2 cellular contexts compared by ENCODE assay signal in the genomic region with DNA sequence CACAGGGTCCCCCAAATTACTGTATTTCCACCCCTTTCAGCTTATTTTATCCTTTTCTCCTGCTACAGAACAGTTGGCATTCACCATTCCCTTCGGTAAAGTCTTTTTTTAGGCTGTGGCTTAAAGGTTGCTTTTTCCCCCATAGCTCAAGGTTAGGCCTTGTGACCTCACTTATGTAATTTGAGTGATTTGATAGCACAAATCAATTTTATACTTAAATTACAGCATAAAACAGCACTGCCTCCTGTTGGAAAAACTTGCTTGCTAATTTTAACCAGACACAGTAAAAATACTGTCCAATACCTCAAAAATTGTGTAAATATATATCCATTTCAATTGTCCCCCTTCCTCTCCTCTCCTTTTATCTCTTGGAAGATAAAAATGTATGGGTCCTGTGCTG.
A peak's percentile ranks its signal among the peaks of the same experiment; 100 is the strongest.
TF ChIP-seq lines count a peak whose summit lies in the region.

No MANE protein-coding gene starts in this region.

TF ChIP-seq in liver, 16 proteins besides CTCF, POLR2A, EP300 and RAD21:
- no peak for TF ChIP-seq RXRA (IDR thresholded peaks at IDR 0.05)
- peak; percentile 15 for TF ChIP-seq YY1 (IDR thresholded peaks at IDR 0.05)
- peak; percentile 45 to 48 for TF ChIP-seq HNF4A (conservative IDR thresholded peaks at IDR 0.05)
- no peak for TF ChIP-seq JUND (IDR thresholded peaks at IDR 0.05)
- peak; percentile 26 for TF ChIP-seq NR2F2 (IDR thresholded peaks at IDR 0.05)
- TF ChIP-seq EGR1 (IDR thresholded peaks at IDR 0.05; ENCODE audit: low read depth in 2 of 2) = no peak

TF ChIP-seq in HepG2, 621 proteins besides CTCF, POLR2A, EP300 and RAD21:
- TF ChIP-seq JDP2 (CRISPR knock-in tag; IDR thresholded peaks at IDR 0.05; ENCODE audit: borderline replicate concordance) = no peak
- no peak for TF ChIP-seq MNT (IDR thresholded peaks at IDR 0.05)
- no peak for TF ChIP-seq MATR3 (CRISPR knock-in tag; IDR thresholded peaks at IDR 0.05)
- no peak for TF ChIP-seq YY1 (IDR thresholded peaks at IDR 0.05; ENCODE audit: insufficient read depth, insufficient replicate concordance, low read depth, low read length)
- TF ChIP-seq ZNF512 (CRISPR knock-in tag; IDR thresholded peaks at IDR 0.05) = no peak
- TF ChIP-seq ZNF652 (CRISPR knock-in tag; IDR thresholded peaks at IDR 0.05; ENCODE audit: borderline replicate concordance, low read depth) = no peak
- TF ChIP-seq STAT6 (CRISPR knock-in tag; IDR thresholded peaks at IDR 0.05; ENCODE audit: borderline replicate concordance) = no peak
- TF ChIP-seq, protein P1, sequence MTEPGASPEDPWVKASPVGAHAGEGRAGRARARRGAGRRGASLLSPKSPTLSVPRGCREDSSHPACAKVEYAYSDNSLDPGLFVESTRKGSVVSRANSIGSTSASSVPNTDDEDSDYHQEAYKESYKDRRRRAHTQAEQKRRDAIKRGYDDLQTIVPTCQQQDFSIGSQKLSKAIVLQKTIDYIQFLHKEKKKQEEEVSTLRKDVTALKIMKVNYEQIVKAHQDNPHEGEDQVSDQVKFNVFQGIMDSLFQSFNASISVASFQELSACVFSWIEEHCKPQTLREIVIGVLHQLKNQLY (CRISPR knock-in tag; IDR thresholded peaks at IDR 0.05) = no peak
- TF ChIP-seq, protein P2, sequence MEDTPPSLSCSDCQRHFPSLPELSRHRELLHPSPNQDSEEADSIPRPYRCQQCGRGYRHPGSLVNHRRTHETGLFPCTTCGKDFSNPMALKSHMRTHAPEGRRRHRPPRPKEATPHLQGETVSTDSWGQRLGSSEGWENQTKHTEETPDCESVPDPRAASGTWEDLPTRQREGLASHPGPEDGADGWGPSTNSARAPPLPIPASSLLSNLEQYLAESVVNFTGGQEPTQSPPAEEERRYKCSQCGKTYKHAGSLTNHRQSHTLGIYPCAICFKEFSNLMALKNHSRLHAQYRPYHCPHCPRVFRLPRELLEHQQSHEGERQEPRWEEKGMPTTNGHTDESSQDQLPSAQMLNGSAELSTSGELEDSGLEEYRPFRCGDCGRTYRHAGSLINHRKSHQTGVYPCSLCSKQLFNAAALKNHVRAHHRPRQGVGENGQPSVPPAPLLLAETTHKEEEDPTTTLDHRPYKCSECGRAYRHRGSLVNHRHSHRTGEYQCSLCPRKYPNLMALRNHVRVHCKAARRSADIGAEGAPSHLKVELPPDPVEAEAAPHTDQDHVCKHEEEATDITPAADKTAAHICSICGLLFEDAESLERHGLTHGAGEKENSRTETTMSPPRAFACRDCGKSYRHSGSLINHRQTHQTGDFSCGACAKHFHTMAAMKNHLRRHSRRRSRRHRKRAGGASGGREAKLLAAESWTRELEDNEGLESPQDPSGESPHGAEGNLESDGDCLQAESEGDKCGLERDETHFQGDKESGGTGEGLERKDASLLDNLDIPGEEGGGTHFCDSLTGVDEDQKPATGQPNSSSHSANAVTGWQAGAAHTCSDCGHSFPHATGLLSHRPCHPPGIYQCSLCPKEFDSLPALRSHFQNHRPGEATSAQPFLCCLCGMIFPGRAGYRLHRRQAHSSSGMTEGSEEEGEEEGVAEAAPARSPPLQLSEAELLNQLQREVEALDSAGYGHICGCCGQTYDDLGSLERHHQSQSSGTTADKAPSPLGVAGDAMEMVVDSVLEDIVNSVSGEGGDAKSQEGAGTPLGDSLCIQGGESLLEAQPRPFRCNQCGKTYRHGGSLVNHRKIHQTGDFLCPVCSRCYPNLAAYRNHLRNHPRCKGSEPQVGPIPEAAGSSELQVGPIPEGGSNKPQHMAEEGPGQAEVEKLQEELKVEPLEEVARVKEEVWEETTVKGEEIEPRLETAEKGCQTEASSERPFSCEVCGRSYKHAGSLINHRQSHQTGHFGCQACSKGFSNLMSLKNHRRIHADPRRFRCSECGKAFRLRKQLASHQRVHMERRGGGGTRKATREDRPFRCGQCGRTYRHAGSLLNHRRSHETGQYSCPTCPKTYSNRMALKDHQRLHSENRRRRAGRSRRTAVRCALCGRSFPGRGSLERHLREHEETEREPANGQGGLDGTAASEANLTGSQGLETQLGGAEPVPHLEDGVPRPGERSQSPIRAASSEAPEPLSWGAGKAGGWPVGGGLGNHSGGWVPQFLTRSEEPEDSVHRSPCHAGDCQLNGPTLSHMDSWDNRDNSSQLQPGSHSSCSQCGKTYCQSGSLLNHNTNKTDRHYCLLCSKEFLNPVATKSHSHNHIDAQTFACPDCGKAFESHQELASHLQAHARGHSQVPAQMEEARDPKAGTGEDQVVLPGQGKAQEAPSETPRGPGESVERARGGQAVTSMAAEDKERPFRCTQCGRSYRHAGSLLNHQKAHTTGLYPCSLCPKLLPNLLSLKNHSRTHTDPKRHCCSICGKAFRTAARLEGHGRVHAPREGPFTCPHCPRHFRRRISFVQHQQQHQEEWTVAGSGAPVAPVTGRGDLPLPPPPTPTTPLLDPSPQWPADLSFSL (CRISPR knock-in tag; IDR thresholded peaks at IDR 0.05) = no peak
- TF ChIP-seq, protein P3, sequence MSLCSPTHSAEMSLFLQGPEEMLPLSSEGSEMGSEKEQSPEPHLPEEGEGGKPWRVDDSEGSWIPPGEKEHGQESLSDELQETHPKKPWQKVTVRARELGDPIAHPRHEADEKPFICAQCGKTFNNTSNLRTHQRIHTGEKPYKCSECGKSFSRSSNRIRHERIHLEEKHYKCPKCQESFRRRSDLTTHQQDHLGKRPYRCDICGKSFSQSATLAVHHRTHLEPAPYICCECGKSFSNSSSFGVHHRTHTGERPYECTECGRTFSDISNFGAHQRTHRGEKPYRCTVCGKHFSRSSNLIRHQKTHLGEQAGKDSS (CRISPR knock-in tag; IDR thresholded peaks at IDR 0.05; ENCODE audit: borderline replicate concordance, low read depth) = no peak
- TF ChIP-seq, protein P4, sequence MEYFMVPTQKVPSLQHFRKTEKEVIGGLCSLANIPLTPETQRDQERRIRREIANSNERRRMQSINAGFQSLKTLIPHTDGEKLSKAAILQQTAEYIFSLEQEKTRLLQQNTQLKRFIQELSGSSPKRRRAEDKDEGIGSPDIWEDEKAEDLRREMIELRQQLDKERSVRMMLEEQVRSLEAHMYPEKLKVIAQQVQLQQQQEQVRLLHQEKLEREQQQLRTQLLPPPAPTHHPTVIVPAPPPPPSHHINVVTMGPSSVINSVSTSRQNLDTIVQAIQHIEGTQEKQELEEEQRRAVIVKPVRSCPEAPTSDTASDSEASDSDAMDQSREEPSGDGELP (IDR thresholded peaks at IDR 0.05; ENCODE audit: borderline replicate concordance, low read depth) = no peak
